Comparison of ENCODE assay signal across 19 cellular contexts in the genomic region with DNA sequence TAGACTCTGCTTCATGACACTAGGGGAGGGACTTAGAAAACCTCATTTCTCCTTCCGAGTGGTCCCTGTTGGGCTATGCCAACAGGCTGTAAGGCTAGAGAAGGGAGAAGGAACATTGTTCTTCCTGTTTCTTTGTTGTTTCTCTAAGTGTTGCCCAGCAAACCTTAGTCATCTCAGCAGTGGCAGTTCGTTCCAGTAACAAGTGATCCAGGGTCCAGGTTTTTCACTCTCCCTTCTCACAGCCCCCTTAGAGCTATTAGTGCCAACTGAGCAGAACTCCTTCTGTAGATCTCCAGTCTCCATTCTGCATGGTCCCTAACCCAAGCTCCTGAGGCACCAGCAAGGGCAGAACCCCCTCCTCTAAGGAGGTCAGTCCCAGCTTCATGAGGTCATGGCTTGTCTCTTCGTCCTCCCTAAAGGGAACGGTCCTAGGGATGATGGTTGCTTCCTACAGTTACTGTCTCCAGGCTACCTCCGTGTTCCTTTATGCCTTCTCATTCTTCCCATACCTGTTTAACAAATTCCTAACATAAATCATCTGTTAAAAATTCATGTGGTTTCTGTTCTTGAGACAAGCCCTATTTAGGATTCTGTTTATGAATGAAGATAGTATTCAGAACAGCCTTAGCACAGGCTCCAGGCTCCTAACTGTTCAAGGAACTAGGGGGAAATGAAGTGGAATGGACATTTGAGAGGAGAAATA.
DNase-seq lines count a peak whose midpoint lies in the region; ATAC-seq and TF ChIP-seq lines count a peak whose summit lies in the region.
"Had no signal": no experiment of that assay in that cellular context is flagged by ENCODE, and none has a peak within 500 bp of the region (broad histone marks: within the 10 kb centered on the region; RNA-seq: fewer than 3 reads in every experiment).

No MANE protein-coding gene starts in this region.

- peaks cover 44% of the 10 kb centered on the region for H3K9me3 Mint-ChIP-seq in nephron progenitor cell

- H3K36me3 Mint-ChIP-seq in nephron progenitor cell (ENCODE audit: low read depth) = peaks cover 6% of the 10 kb centered on the region
- H3K36me3 Mint-ChIP-seq: activated naive CD8-positive, alpha-beta T cell treated with anti-CD3 and anti-CD28 coated beads, Interleukin-2, amount 10 ng/mL, durations not matched to agents 7 days and 5 days had no signal

- H3K4me3 Mint-ChIP-seq in nephron progenitor cell = no peak overlapping the region
- H3K4me3 Mint-ChIP-seq: activated naive CD8-positive, alpha-beta T cell treated with anti-CD3 and anti-CD28 coated beads, Interleukin-2, amount 10 ng/mL, durations not matched to agents 7 days and 5 days; activated T-cell treated with anti-CD3 and anti-CD28 coated beads, Interleukin-2, amount 50 U/mL, for 24 hours; CD4-positive, CD25-positive, alpha-beta regulatory T cell had no signal

- H3K4me3 ChIP-seq in cardiac fibroblast (replicated peaks in 1 of 2; ENCODE audit: low read depth in 2 of 2, low read length in 2 of 2) = no peak overlapping the region
- H3K4me3 ChIP-seq: lower lobe of right lung had no signal

- TF ChIP-seq CTCF in cardiac fibroblast (IDR thresholded peaks at IDR 0.05; ENCODE audit: low read depth, low read length) (no peak), nephron progenitor cell (IDR thresholded peaks at IDR 0.05) (no peak)

- ATAC-seq in GM18907 (IDR thresholded peaks at IDR 0.05; ENCODE audit: unreplicated experiment) (no peak), HG03354 (IDR thresholded peaks at IDR 0.05; ENCODE audit: poor library complexity, severe bottlenecking, unreplicated experiment) (no peak)
- ATAC-seq: lower lobe of right lung, Panc1 had no signal

- no peaks in the 10 kb centered on the region for H3K4me1 Mint-ChIP-seq in nephron progenitor cell
- H3K4me1 Mint-ChIP-seq: CD4-positive, CD25-positive, alpha-beta regulatory T cell had no signal

- DNase-seq in DMS 273 (lab: John Stamatoyannopoulos, UW; ENCODE audit: unreplicated experiment) = peak; percentile 1
- DNase-seq in DMS 273 treated with DMSO at 0.1 percent for 48 hours (lab: John Stamatoyannopoulos, UW) = no peak
- DNase-seq in NAMALWA (ENCODE audit: low spot score) = peak; percentile 13
- DNase-seq in cardiac fibroblast (ENCODE audit: low read depth in 2 of 2) = peak; percentile 16 to 17
- peak; percentile 18 for DNase-seq in nephron progenitor cell
- DNase-seq in Ammon's horn (ENCODE audit: low spot score) = no peak
- DNase-seq: activated naive CD8-positive, alpha-beta T cell treated with anti-CD3 and anti-CD28 coated beads, Interleukin-2, amount 10 ng/mL, durations not matched to agents 7 days and 5 days; activated T-cell treated with anti-CD3 and anti-CD28 coated beads, Interleukin-2, amount 50 U/mL, for 24 hours; CD4-positive, CD25-positive, alpha-beta regulatory T cell; GDM1; hippocampal formation; lower lobe of right lung; NCI-H1105; NCI-H446; stimulated activated CD4-positive, alpha-beta T cell treated with anti-CD3 and anti-CD28 coated beads, Interleukin-4, amount 100 ng/mL, for 24 hours; T-helper 1 cell had no signal

- no peaks in the 10 kb centered on the region for H3K27me3 Mint-ChIP-seq in nephron progenitor cell (ENCODE audit: low read depth, poor library complexity)

- H3K27ac Mint-ChIP-seq in nephron progenitor cell = no peak overlapping the region
- H3K27ac Mint-ChIP-seq: activated naive CD8-positive, alpha-beta T cell treated with anti-CD3 and anti-CD28 coated beads, Interleukin-2, amount 10 ng/mL, durations not matched to agents 7 days and 5 days; activated T-cell treated with anti-CD3 and anti-CD28 coated beads, Interleukin-2, amount 50 U/mL, for 24 hours; CD4-positive, CD25-positive, alpha-beta regulatory T cell had no signal

Comparison
In these comparisons a context has a peak if more than half of its experiments do, and no peak if none do; other contexts are left out.
1. DNase-seq: peak in DMS 273 (single experiment), NAMALWA (single experiment), cardiac fibroblast (2 of 2) and nephron progenitor cell (single experiment); none in DMS 273 treated with DMSO at 0.1 percent for 48 hours (single experiment) and Ammon's horn (single experiment).